In genomic region chr12:21025656-21026055, GRCh38 we compare ENCODE assay signal across 28 cellular contexts.
"Had no signal": no experiment of that assay in that cellular context is flagged by ENCODE, and none has a peak within 500 bp of the region (broad histone marks: within the 10 kb centered on the region; RNA-seq: fewer than 3 reads in every experiment).

No MANE protein-coding gene starts in this region.

- H3K4me1 ChIP-seq: left lung, lower lobe of right lung, neural progenitor cell, right atrium auricular region, right lobe of liver, suprapubic skin, tibial artery, uterus had no signal

- H3K9me3 ChIP-seq: lower lobe of right lung, neutrophil, right atrium auricular region, right lobe of liver, suprapubic skin, thoracic aorta, tibial artery, uterus had no signal

- H3K9me3 Mint-ChIP-seq: nephron progenitor cell, neural progenitor cell, type B pancreatic cell had no signal

- DNase-seq: hippocampal formation; kidney glomerular epithelial cell; left cardiac atrium; left lung; lower lobe of right lung; mammary epithelial cell; mesenchymal stem cell; naive B cell; natural killer cell; nephron progenitor cell; occipital lobe; right lobe of liver; stimulated activated CD4-positive, alpha-beta T cell treated with anti-CD3 and anti-CD28 coated beads, Interleukin-12 subunit alpha, Interleukin-12 subunit beta, amount 100 ng/mL, for 4 hours; stimulated activated CD4-positive, alpha-beta T cell treated with anti-CD3 and anti-CD28 coated beads, Interleukin-15, amount 100 ng/mL, for 24 hours; stimulated activated CD4-positive, alpha-beta T cell treated with anti-CD3 and anti-CD28 coated beads, Interleukin-2, amount 100 ng/mL, for 24 hours; stimulated activated CD4-positive, alpha-beta T cell treated with anti-CD3 and anti-CD28 coated beads, Interleukin-4, amount 100 ng/mL, for 1 hour; stimulated activated naive CD4-positive, alpha-beta T cell; tibial artery; uterus had no signal

- H3K27ac Mint-ChIP-seq: naive B cell; natural killer cell; nephron progenitor cell; neural progenitor cell; progenitor cell of endocrine pancreas; stimulated activated naive CD8-positive, alpha-beta T cell treated with anti-CD3 and anti-CD28 coated beads, Interleukin-15, Interleukin-2, amounts not matched to agents 100 ng/mL and 50 ng/mL, for 24 hours; type B pancreatic cell had no signal

- FAIRE-seq: keratinocyte had no signal

- H3K27ac ChIP-seq: left lung, lower lobe of right lung, neural progenitor cell, neutrophil, right atrium auricular region, right lobe of liver, suprapubic skin, thoracic aorta, tibial artery, uterus had no signal

- H3K27me3 ChIP-seq: left lung, neural progenitor cell, neutrophil, right atrium auricular region, right lobe of liver, suprapubic skin, tibial artery, uterus had no signal

- H3K4me3 ChIP-seq: left lung, lower lobe of right lung, neural progenitor cell, right atrium auricular region, right lobe of liver, suprapubic skin, thoracic aorta, tibial artery, uterus had no signal

- H3K4me3 Mint-ChIP-seq: naive B cell; natural killer cell; nephron progenitor cell; neural progenitor cell; stimulated activated naive CD8-positive, alpha-beta T cell treated with anti-CD3 and anti-CD28 coated beads, Interleukin-15, Interleukin-2, amounts not matched to agents 100 ng/mL and 50 ng/mL, for 24 hours; type B pancreatic cell had no signal

- H3K4me1 Mint-ChIP-seq: naive B cell, natural killer cell, nephron progenitor cell, neural progenitor cell had no signal

- ATAC-seq: left cardiac atrium, natural killer cell, right lobe of liver had no signal

- H3K36me3 ChIP-seq: left lung, lower lobe of right lung, neural progenitor cell, neutrophil, right atrium auricular region, right lobe of liver, suprapubic skin, thoracic aorta, tibial artery, uterus had no signal

- H3K27me3 Mint-ChIP-seq: naive B cell; progenitor cell of endocrine pancreas; stimulated activated naive CD8-positive, alpha-beta T cell treated with anti-CD3 and anti-CD28 coated beads, Interleukin-15, Interleukin-2, amounts not matched to agents 100 ng/mL and 50 ng/mL, for 24 hours; type B pancreatic cell had no signal

- H3K36me3 Mint-ChIP-seq: naive B cell, natural killer cell, neural progenitor cell, type B pancreatic cell had no signal
